1 cellular context compared by ENCODE assay signal in genomic region chr16:74446866-74447265, GRCh38.
TF ChIP-seq lines count a peak whose summit lies in the region.

No MANE protein-coding gene starts in this region.

TF ChIP-seq in IMR-90, 13 proteins besides CTCF, POLR2A, EP300 and RAD21:
- TF ChIP-seq RFX5 (IDR thresholded peaks at IDR 0.05; ENCODE audit: low read depth, low read length) (no peak), RCOR1 (IDR thresholded peaks at IDR 0.05; ENCODE audit: insufficient replicate concordance, low read length) (no peak), USF2 (IDR thresholded peaks at IDR 0.05; ENCODE audit: low read depth, low read length) (no peak), NFE2L2 (IDR thresholded peaks at IDR 0.05; ENCODE audit: low read depth, low read length) (no peak), FOS (IDR thresholded peaks at IDR 0.05; ENCODE audit: low read depth, low read length) (no peak), MXI1 (IDR thresholded peaks at IDR 0.05; ENCODE audit: borderline replicate concordance, low read depth, low read length) (no peak), SMC3 (IDR thresholded peaks at IDR 0.05; ENCODE audit: low read depth, low read length) (no peak), CEBPB (IDR thresholded peaks at IDR 0.05; ENCODE audit: low read depth, low read length) (no peak), ELK1 (IDR thresholded peaks at IDR 0.05; ENCODE audit: borderline replicate concordance, low read depth, low read length) (no peak), BHLHE40 (IDR thresholded peaks at IDR 0.05; ENCODE audit: low read depth, low read length) (no peak), MAZ (IDR thresholded peaks at IDR 0.05; ENCODE audit: borderline replicate concordance, low read depth, low read length) (no peak), CHD1 (IDR thresholded peaks at IDR 0.05; ENCODE audit: low read depth, low read length) (no peak)
